In the genomic region with DNA sequence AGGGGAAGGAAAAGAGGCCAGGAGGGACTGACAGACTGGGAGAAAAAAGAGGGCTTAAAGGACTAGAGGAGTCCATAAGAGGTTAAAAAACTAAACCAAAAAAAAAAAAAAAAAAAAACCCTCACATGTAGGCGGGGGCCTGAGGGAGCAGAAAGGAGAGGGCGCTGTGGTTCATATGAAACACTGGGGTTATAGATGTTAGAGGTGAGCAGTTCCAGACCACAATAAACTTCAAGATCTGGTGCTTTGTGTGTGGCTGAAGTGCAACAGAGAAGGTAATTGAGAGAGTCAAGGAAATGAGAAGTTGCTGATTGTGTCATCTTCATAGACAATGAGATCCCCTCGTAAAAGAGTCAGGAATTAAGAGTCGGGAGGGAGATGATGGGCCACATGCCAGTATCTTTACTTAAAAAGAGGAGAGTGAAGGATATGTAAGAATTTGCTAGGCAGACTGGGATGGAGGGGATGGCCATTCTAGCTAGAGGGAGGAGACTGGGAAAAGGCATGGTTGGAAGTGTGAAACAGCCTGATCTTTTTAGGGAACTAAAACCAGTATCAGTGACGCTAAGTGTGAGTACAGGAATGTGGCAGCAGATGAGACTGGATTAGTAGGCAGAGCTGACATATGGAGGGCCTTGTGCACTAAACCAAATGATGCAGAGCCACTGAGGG, we compare ENCODE assay signal across 8 cellular contexts. TPM values are rescaled to one million over a fixed set of nuclear protein-coding genes. Genes with fewer than 3 reads are reported as not detected.
A peak's percentile ranks its signal among the peaks of the same experiment; 100 is the strongest.
DNase-seq lines count a peak whose midpoint lies in the region; ATAC-seq and TF ChIP-seq lines count a peak whose summit lies in the region.

No MANE protein-coding gene starts in this region.

- no peaks in the 10 kb centered on the region for H3K9me3 Mint-ChIP-seq in activated naive CD8-positive, alpha-beta T cell treated with anti-CD3 and anti-CD28 coated beads for 36 hours

- TF ChIP-seq CTCF in omental fat pad (IDR thresholded peaks at IDR 0.05), result no peak

- H3K27ac Mint-ChIP-seq in activated naive CD8-positive, alpha-beta T cell treated with anti-CD3 and anti-CD28 coated beads for 36 hours, result peak overlapping the region; percentile 79

- H3K4me1 Mint-ChIP-seq in activated naive CD8-positive, alpha-beta T cell treated with anti-CD3 and anti-CD28 coated beads for 36 hours, result peaks cover 24% of the 10 kb centered on the region

- ATAC-seq in GM19035 (IDR thresholded peaks at IDR 0.05; ENCODE audit: unreplicated experiment) (peak; percentile 73), HG03457 (IDR thresholded peaks at IDR 0.05; ENCODE audit: unreplicated experiment) (peak; percentile 82), GM18517 (IDR thresholded peaks at IDR 0.05; ENCODE audit: unreplicated experiment) (no peak), omental fat pad (ENCODE audit: low FRiP score) (no peak)

- H3K4me3 Mint-ChIP-seq in activated naive CD8-positive, alpha-beta T cell treated with anti-CD3 and anti-CD28 coated beads for 36 hours, result peak overlapping the region; percentile 23

- no peaks in the 10 kb centered on the region for H3K36me3 Mint-ChIP-seq in activated naive CD8-positive, alpha-beta T cell treated with anti-CD3 and anti-CD28 coated beads for 36 hours

- peak; percentile 31 for DNase-seq in Ammon's horn (ENCODE audit: low spot score)
- no peak for DNase-seq in activated naive CD8-positive, alpha-beta T cell treated with anti-CD3 and anti-CD28 coated beads for 36 hours
- DNase-seq in cerebellar cortex (ENCODE audit: low spot score), result no peak
- no peak for DNase-seq in omental fat pad (ENCODE audit: low spot score)
- DNase-seq in dedifferentiated amniotic fluid mesenchymal stem cell (ENCODE audit: extremely low spot score), result no peak

- H3K27me3 Mint-ChIP-seq in activated naive CD8-positive, alpha-beta T cell treated with anti-CD3 and anti-CD28 coated beads for 36 hours, result no peaks in the 10 kb centered on the region

RNA-seq across cellular contexts. Expression of a gene that starts 18.4 kb away (rescaled TPM):
- 100 to 1,000 TPM; 233 to 244 TPM for total RNA-seq in activated naive CD8-positive, alpha-beta T cell treated with anti-CD3 and anti-CD28 coated beads for 36 hours
- 100 to 1,000 TPM; 139 to 209 (median 175) TPM for total RNA-seq in omental fat pad

Comparison
In these comparisons a context has a peak if more than half of its experiments do, and no peak if none do; other contexts are left out.
1. ATAC-seq: peak in GM19035 (single experiment) and HG03457 (single experiment); none in GM18517 (single experiment) and omental fat pad (single experiment).